ENCODE assay signal across 10 cellular contexts in the genomic region with DNA sequence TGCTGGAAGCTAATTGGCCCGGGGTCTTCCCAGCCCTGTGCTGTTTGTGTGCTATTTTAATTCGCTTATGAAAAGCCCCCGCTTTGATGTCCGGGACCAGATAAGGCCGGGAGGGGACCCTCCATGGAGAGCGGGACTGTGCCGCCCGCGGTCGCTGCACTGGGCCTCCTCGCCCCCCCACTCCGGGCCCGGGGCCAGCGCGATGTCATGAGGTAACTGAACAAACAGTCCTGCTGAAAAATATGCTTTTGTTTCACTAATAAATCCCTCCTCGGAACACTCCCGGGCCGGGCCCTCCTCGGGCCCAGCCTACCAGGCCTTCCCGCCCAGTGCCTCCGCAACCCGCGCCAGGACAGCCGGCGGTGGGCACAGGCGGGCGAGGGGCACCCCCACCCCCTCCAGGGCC.
DNase-seq lines count a peak whose midpoint lies in the region; ATAC-seq and TF ChIP-seq lines count a peak whose summit lies in the region.
"Had no signal": no experiment of that assay in that cellular context is flagged by ENCODE, and none has a peak within 500 bp of the region (broad histone marks: within the 10 kb centered on the region; RNA-seq: fewer than 3 reads in every experiment).

No MANE protein-coding gene starts in this region.

- no peaks in the 10 kb centered on the region for H3K27me3 ChIP-seq in BE2C
- H3K27me3 ChIP-seq in osteoblast (ENCODE audit: insufficient read depth, low read length), result peaks cover 47% of the 10 kb centered on the region
- no peaks in the 10 kb centered on the region for H3K27me3 ChIP-seq in Karpas-422 (ENCODE audit: low read length)
- H3K27me3 ChIP-seq: cardiac muscle cell had no signal

- no peaks in the 10 kb centered on the region for H3K9me3 ChIP-seq in BE2C
- no peaks in the 10 kb centered on the region for H3K9me3 ChIP-seq in osteoblast (ENCODE audit: low read depth, low read length)
- H3K9me3 ChIP-seq in Karpas-422 (ENCODE audit: low read length), result no peaks in the 10 kb centered on the region

- TF ChIP-seq CTCF in BE2C (IDR thresholded peaks at IDR 0.05; ENCODE audit: low read depth, low read length) (no peak), osteoblast (IDR thresholded peaks at IDR 0.05; ENCODE audit: extremely low read depth, low read depth, low read length) (no peak)

- H3K4me1 ChIP-seq in BE2C (no peaks in the 10 kb centered on the region), osteoblast (ENCODE audit: insufficient read depth, low read length) (no peaks in the 10 kb centered on the region), Karpas-422 (ENCODE audit: low read length) (no peaks in the 10 kb centered on the region)

- H4K20me1 ChIP-seq in osteoblast (ENCODE audit: insufficient read depth, low read length), result no peaks in the 10 kb centered on the region
- H4K20me1 ChIP-seq in Karpas-422 (ENCODE audit: insufficient read depth, low read depth, low read length), result no peaks in the 10 kb centered on the region; the same call in 1 of the 2 replicates

- H2AFZ ChIP-seq in osteoblast (ENCODE audit: low read length) (no peak overlapping the region), Karpas-422 (ENCODE audit: low read length) (no peak overlapping the region)

- H3K9me2 ChIP-seq in Karpas-422 (replicated peaks; ENCODE audit: insufficient read depth, low read length), result no peaks in the 10 kb centered on the region

- no peak overlapping the region for H3K9ac ChIP-seq in Karpas-422 (ENCODE audit: low read length)

- DNase-seq in BE2C (peak; percentile 9), NCI-H774 (lab: John Stamatoyannopoulos, UW) (peak; percentile 18), globus pallidus (ENCODE audit: low spot score) (peak; percentile 40), osteoblast (ENCODE audit: insufficient read length, low spot score, missing footprints) (peak; percentile 88), Karpas-422 (no peak)
- DNase-seq: NCI-H524 had no signal

- H3K36me3 ChIP-seq in BE2C, result no peaks in the 10 kb centered on the region
- H3K36me3 ChIP-seq in osteoblast (ENCODE audit: insufficient read depth, low read length), result no peaks in the 10 kb centered on the region
- H3K36me3 ChIP-seq in Karpas-422 (ENCODE audit: insufficient read depth, low read length), result no peaks in the 10 kb centered on the region
- H3K36me3 ChIP-seq: cardiac muscle cell had no signal

- no peak for ATAC-seq in GM21423 (IDR thresholded peaks at IDR 0.05; ENCODE audit: unreplicated experiment)
- ATAC-seq in GM19455 (IDR thresholded peaks at IDR 0.05; ENCODE audit: unreplicated experiment), result no peak
- ATAC-seq in GM19035 (IDR thresholded peaks at IDR 0.05; ENCODE audit: unreplicated experiment), result no peak

- H3K4me3 ChIP-seq in BE2C (ENCODE audit: low read depth, low read length) (no peak overlapping the region), osteoblast (ENCODE audit: insufficient read depth, low read length) (no peak overlapping the region), Karpas-422 (ENCODE audit: low read length) (no peak overlapping the region)
- H3K4me3 ChIP-seq: cardiac muscle cell had no signal

- H3K27ac ChIP-seq in osteoblast (ENCODE audit: low read depth, low read length), result no peak overlapping the region
- H3K27ac ChIP-seq in Karpas-422 (ENCODE audit: low read length), result no peak overlapping the region
- H3K27ac ChIP-seq: cardiac muscle cell had no signal

- H3K79me2 ChIP-seq in osteoblast (ENCODE audit: insufficient read depth, low read length) (no peaks in the 10 kb centered on the region), Karpas-422 (ENCODE audit: low read length) (no peaks in the 10 kb centered on the region)

- H3K4me2 ChIP-seq in osteoblast (ENCODE audit: insufficient read depth, low read length), result no peak overlapping the region
- no peak overlapping the region for H3K4me2 ChIP-seq in Karpas-422 (ENCODE audit: low read depth, low read length, poor library complexity, severe bottlenecking)
